8 cellular contexts compared by ENCODE assay signal in the genomic region with DNA sequence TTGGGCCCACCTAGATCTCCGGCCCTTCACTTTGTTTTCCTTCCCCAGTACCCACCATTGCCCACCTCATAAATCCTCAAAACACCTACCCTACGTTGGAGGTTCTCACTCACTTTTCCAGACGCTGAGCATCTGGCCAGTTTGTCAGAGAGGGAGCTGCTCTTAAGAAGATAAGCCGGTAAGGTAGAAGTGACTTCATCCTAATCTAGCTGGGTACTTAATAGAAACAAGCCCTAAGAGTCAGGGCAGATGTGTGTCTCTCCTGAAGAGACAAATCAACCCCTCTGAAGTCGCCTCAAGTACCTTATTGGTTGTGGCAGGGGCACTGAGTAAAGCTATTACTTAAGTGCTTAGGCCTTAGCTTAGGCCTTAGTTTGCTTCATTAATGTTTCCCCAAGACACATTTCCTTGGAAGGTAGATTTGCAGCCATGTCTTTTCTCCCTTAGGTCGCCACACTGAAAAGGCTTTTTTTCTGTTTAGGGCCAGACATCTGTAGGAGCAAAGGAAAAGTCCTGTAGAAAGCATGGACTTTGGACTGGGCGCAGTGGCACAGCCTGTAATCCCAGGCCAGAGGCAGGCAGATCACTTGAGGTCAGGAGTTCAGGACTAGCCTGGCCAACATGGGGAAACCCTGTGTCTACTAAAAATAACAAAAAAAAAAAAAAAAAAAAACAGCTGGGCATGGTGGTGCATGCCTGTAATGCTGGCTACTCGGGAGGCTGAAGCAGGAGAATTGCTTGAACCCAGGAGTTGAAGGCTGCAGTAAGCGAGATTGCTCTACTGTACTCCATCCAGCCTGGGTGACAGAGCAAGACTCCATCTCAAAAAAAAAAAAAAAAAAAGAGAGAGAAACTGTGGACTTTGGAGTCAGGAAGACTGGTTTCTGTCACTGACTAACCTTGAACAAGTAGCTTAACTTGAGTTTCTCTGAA. TPM values are rescaled to one million over a fixed set of nuclear protein-coding genes. Genes with fewer than 3 reads are reported as not detected.
DNase-seq lines count a peak whose midpoint lies in the region; ATAC-seq and TF ChIP-seq lines count a peak whose summit lies in the region.

No MANE protein-coding gene starts in this region.

- H3K4me1 ChIP-seq in right atrium auricular region: peaks cover 0 to 16% of the 10 kb centered on the region in 2 donors
- peaks cover 13% of the 10 kb centered on the region for H3K4me1 ChIP-seq in smooth muscle cell (ENCODE audit: low read depth)

- H3K27ac ChIP-seq in right atrium auricular region (peak overlapping the region; percentile 84 to 92), smooth muscle cell (ENCODE audit: low read depth) (peak overlapping the region; percentile 15)

- no peak for DNase-seq in T-helper 1 cell
- DNase-seq in activated CD4-positive, alpha-beta memory T cell treated with anti-CD3 and anti-CD28 coated beads, Interleukin-2, amount 10 ng/mL, durations not matched to agents 7 days and 5 days: no peak
- DNase-seq in right atrium auricular region (ENCODE audit: low spot score): no peak
- no peak for DNase-seq in smooth muscle cell (lab: John Stamatoyannopoulos, UW; ENCODE audit: unreplicated experiment)
- no peak for DNase-seq in T-helper 9 cell

- H3K27me3 ChIP-seq in right atrium auricular region: no peaks in the 10 kb centered on the region
- no peaks in the 10 kb centered on the region for H3K27me3 ChIP-seq in smooth muscle cell (ENCODE audit: low read depth)

- H3K36me3 Mint-ChIP-seq in T-helper 1 cell treated with Interleukin-12 subunit alpha and Interleukin-12 subunit beta and Interleukin-4 antibody, amounts not matched to agents 30 μg/mL and 1 μg/mL, for 36 hours (ENCODE audit: low read depth): peaks cover 22% of the 10 kb centered on the region
- H3K36me3 Mint-ChIP-seq in activated CD4-positive, alpha-beta memory T cell treated with anti-CD3 and anti-CD28 coated beads, Interleukin-2, amount 10 ng/mL, durations not matched to agents 7 days and 5 days (ENCODE audit: low read depth): peaks cover 20% of the 10 kb centered on the region

- no peaks in the 10 kb centered on the region for H3K9me3 Mint-ChIP-seq in T-helper 1 cell treated with Interleukin-12 subunit alpha and Interleukin-12 subunit beta and Interleukin-4 antibody, amounts not matched to agents 30 μg/mL and 1 μg/mL, for 36 hours
- no peaks in the 10 kb centered on the region for H3K9me3 Mint-ChIP-seq in activated CD4-positive, alpha-beta memory T cell treated with anti-CD3 and anti-CD28 coated beads, Interleukin-2, amount 10 ng/mL, durations not matched to agents 7 days and 5 days

- H3K4me1 Mint-ChIP-seq in T-helper 1 cell treated with Interleukin-12 subunit alpha and Interleukin-12 subunit beta and Interleukin-4 antibody, amounts not matched to agents 30 μg/mL and 1 μg/mL, for 36 hours (ENCODE audit: low read depth): peaks cover 33% of the 10 kb centered on the region
- peaks cover 50% of the 10 kb centered on the region for H3K4me1 Mint-ChIP-seq in activated CD4-positive, alpha-beta memory T cell treated with anti-CD3 and anti-CD28 coated beads, Interleukin-2, amount 10 ng/mL, durations not matched to agents 7 days and 5 days

- no peaks in the 10 kb centered on the region for H3F3A ChIP-seq in smooth muscle cell (ENCODE audit: low read depth)

- no peaks in the 10 kb centered on the region for H4K20me1 ChIP-seq in smooth muscle cell (ENCODE audit: low read depth)

- H3K4me3 Mint-ChIP-seq in T-helper 1 cell treated with Interleukin-12 subunit alpha and Interleukin-12 subunit beta and Interleukin-4 antibody, amounts not matched to agents 30 μg/mL and 1 μg/mL, for 36 hours: peak overlapping the region; percentile 95
- peak overlapping the region; percentile 97 for H3K4me3 Mint-ChIP-seq in activated CD4-positive, alpha-beta memory T cell treated with anti-CD3 and anti-CD28 coated beads, Interleukin-2, amount 10 ng/mL, durations not matched to agents 7 days and 5 days

- peak overlapping the region; percentile 91 for H3K27ac Mint-ChIP-seq in T-helper 1 cell treated with Interleukin-12 subunit alpha and Interleukin-12 subunit beta and Interleukin-4 antibody, amounts not matched to agents 30 μg/mL and 1 μg/mL, for 36 hours
- H3K27ac Mint-ChIP-seq in activated CD4-positive, alpha-beta memory T cell treated with anti-CD3 and anti-CD28 coated beads, Interleukin-2, amount 10 ng/mL, durations not matched to agents 7 days and 5 days: peak overlapping the region; percentile 92

- peak overlapping the region; percentile 97 for H3K4me2 ChIP-seq in smooth muscle cell

- POLR2A ChIA-PET in activated CD4-positive, alpha-beta memory T cell treated with anti-CD3 and anti-CD28 coated beads, Interleukin-2, amount 10 ng/mL, durations not matched to agents 7 days and 5 days (lab: Charles Lee): interaction anchor here (0.6 to 4.3 kb wide), 13 partner anchors 9 to 226 kb away, joined by 3 to 49 read pairs (median 4); a partner anchor contains a TSS

- H3K9ac ChIP-seq in smooth muscle cell (ENCODE audit: low read depth): peak overlapping the region; percentile 95

- H3K4me3 ChIP-seq in right atrium auricular region (peak overlapping the region; percentile 95 to 99), smooth muscle cell (peak overlapping the region; percentile 85)

- no peak for ATAC-seq in GM18909 (IDR thresholded peaks at IDR 0.05; ENCODE audit: poor library complexity, unreplicated experiment)
- no peak for ATAC-seq in GM18519 (IDR thresholded peaks at IDR 0.05; ENCODE audit: low FRiP score, unreplicated experiment)

- WGBS in smooth muscle cell (ENCODE audit: low lambda C conversion rate): 59% methylated on average over 9 of the region's 9 CpGs

- peak overlapping the region; percentile 95 for H2AFZ ChIP-seq in smooth muscle cell (ENCODE audit: low read depth)

- TF ChIP-seq CTCF in right atrium auricular region (IDR thresholded peaks at IDR 0.05) (no peak), smooth muscle cell (IDR thresholded peaks at IDR 0.05; ENCODE audit: borderline replicate concordance, insufficient read depth, poor library complexity, severe bottlenecking) (no peak)

- CTCF ChIA-PET in activated CD4-positive, alpha-beta memory T cell treated with anti-CD3 and anti-CD28 coated beads, Interleukin-2, amount 10 ng/mL, durations not matched to agents 7 days and 5 days (lab: Charles Lee): interaction anchor here (0.7 to 3.2 kb wide), 9 partner anchors 10 to 1585 kb away, joined by 3 to 35 read pairs (median 3); no protein-coding TSS in a partner anchor

- peaks cover 28% of the 10 kb centered on the region for H3K36me3 ChIP-seq in right atrium auricular region
- H3K36me3 ChIP-seq in smooth muscle cell (ENCODE audit: low read depth): no peaks in the 10 kb centered on the region

- H3K79me2 ChIP-seq in smooth muscle cell (ENCODE audit: low read depth): peaks cover 12% of the 10 kb centered on the region

- H3K9me3 ChIP-seq in right atrium auricular region: no peaks in the 10 kb centered on the region
- H3K9me3 ChIP-seq in smooth muscle cell (replicated peaks; ENCODE audit: low read depth): no peaks in the 10 kb centered on the region

- no peaks in the 10 kb centered on the region for H3K27me3 Mint-ChIP-seq in T-helper 1 cell treated with Interleukin-12 subunit alpha and Interleukin-12 subunit beta and Interleukin-4 antibody, amounts not matched to agents 30 μg/mL and 1 μg/mL, for 36 hours (ENCODE audit: low read depth)
- no peaks in the 10 kb centered on the region for H3K27me3 Mint-ChIP-seq in activated CD4-positive, alpha-beta memory T cell treated with anti-CD3 and anti-CD28 coated beads, Interleukin-2, amount 10 ng/mL, durations not matched to agents 7 days and 5 days

RNA-seq across cellular contexts. Expression of a gene that starts 1.0 kb away (rescaled TPM):
- total RNA-seq in activated CD4-positive, alpha-beta memory T cell treated with anti-CD3 and anti-CD28 coated beads, Interleukin-2, amount 10 ng/mL, durations not matched to agents 7 days and 5 days: 10 to 100 TPM; 26.7 to 27.9 TPM
- total RNA-seq in right atrium auricular region (10 to 100 TPM; 18.2 to 27.7 TPM), smooth muscle cell (9.6 and 12.7 TPM in 2 replicates)
- 25.1 and 32.3 TPM in 2 replicates for polyA plus RNA-seq in smooth muscle cell

RNA-seq across cellular contexts. Expression of a gene that starts 20.5 kb away (rescaled TPM):
- 10 to 100 TPM; 46.5 to 47.8 TPM for total RNA-seq in activated CD4-positive, alpha-beta memory T cell treated with anti-CD3 and anti-CD28 coated beads, Interleukin-2, amount 10 ng/mL, durations not matched to agents 7 days and 5 days
- 10 to 100 TPM; 38.2 to 94.7 TPM for total RNA-seq in right atrium auricular region
- total RNA-seq in smooth muscle cell: 16.0 and 17.3 TPM in 2 replicates
- polyA plus RNA-seq in smooth muscle cell: 23.6 and 23.8 TPM in 2 replicates

RNA-seq across cellular contexts. Expression of a gene that starts 51.4 kb away (rescaled TPM):
- total RNA-seq in activated CD4-positive, alpha-beta memory T cell treated with anti-CD3 and anti-CD28 coated beads, Interleukin-2, amount 10 ng/mL, durations not matched to agents 7 days and 5 days: 100 to 1,000 TPM; 138 to 139 TPM
- total RNA-seq in right atrium auricular region: 10 to 100 TPM; 26.9 to 31.8 TPM
- 29.8 and 36.8 TPM in 2 replicates for total RNA-seq in smooth muscle cell
- 48.5 and 50.2 TPM in 2 replicates for polyA plus RNA-seq in smooth muscle cell
